ENCODE assay signal across 2 cellular contexts in the genomic region with DNA sequence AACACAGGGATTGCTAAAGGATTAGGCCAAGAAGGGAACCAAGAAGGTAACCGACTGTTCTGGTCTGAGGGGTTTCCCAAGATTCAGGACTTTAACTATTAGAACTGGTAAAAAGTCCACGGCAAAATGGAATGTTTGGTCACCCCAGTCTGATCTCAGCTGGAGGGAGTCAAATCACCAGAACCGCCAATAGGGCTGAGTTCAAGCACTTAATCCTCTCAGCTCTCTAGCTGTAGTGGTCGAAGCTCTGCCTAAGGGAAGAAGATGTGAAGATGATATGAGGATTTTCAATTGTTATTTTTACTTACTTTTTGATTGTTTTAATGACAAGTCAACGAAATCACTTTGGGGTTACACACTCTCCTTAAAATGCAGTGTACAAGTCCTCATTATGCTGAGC.
TF ChIP-seq lines count a peak whose summit lies in the region.

No MANE protein-coding gene starts in this region.

TF ChIP-seq in GM23338, 12 proteins besides CTCF, POLR2A, EP300 and RAD21:
- TF ChIP-seq, protein P1, sequence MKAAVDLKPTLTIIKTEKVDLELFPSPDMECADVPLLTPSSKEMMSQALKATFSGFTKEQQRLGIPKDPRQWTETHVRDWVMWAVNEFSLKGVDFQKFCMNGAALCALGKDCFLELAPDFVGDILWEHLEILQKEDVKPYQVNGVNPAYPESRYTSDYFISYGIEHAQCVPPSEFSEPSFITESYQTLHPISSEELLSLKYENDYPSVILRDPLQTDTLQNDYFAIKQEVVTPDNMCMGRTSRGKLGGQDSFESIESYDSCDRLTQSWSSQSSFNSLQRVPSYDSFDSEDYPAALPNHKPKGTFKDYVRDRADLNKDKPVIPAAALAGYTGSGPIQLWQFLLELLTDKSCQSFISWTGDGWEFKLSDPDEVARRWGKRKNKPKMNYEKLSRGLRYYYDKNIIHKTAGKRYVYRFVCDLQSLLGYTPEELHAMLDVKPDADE (IDR thresholded peaks at IDR 0.05): no peak
- TF ChIP-seq NANOG (IDR thresholded peaks at IDR 0.05; ENCODE audit: borderline replicate concordance) (no peak), POLR2AphosphoS5 (IDR thresholded peaks at IDR 0.05; ENCODE audit: low read depth) (no peak)

TF ChIP-seq in H1, 55 proteins besides CTCF, POLR2A, EP300 and RAD21:
- no peak for TF ChIP-seq HDAC6 (IDR thresholded peaks at IDR 0.05; ENCODE audit: low read depth, low read length)
- no peak for TF ChIP-seq BACH1 (IDR thresholded peaks at IDR 0.05; ENCODE audit: low read length)
- TF ChIP-seq RBBP5 (IDR thresholded peaks at IDR 0.05; ENCODE audit: borderline replicate concordance, low read depth, low read length): no peak
- no peak for TF ChIP-seq SRF (IDR thresholded peaks at IDR 0.05; ENCODE audit: low read depth, low read length)
- TF ChIP-seq CTBP2 (IDR thresholded peaks at IDR 0.05; ENCODE audit: borderline replicate concordance, insufficient read depth, insufficient read length, low read length): no peak
- TF ChIP-seq, protein P2, sequence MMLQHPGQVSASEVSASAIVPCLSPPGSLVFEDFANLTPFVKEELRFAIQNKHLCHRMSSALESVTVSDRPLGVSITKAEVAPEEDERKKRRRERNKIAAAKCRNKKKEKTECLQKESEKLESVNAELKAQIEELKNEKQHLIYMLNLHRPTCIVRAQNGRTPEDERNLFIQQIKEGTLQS (IDR thresholded peaks at IDR 0.05; ENCODE audit: insufficient read depth, low read depth, low read length): no peak
- no peak for TF ChIP-seq CHD2 (IDR thresholded peaks at IDR 0.05; ENCODE audit: low read length)
- no peak for TF ChIP-seq TAF1 (IDR thresholded peaks at IDR 0.05; ENCODE audit: low read depth, low read length)
- no peak for TF ChIP-seq TEAD4 (IDR thresholded peaks at IDR 0.05; ENCODE audit: low read depth, low read length)
TF ChIP-seq in H1: peak in this region for 0.
